9 cellular contexts compared by ENCODE assay signal in genomic region chr22:30206964-30207363, GRCh38. TPM values are rescaled to one million over a fixed set of nuclear protein-coding genes. Genes with fewer than 3 reads are reported as not detected.
DNase-seq lines count a peak whose midpoint lies in the region; ATAC-seq and TF ChIP-seq lines count a peak whose summit lies in the region.
"Had no signal": no experiment of that assay in that cellular context is flagged by ENCODE, and none has a peak within 500 bp of the region (broad histone marks: within the 10 kb centered on the region; RNA-seq: fewer than 3 reads in every experiment).

No MANE protein-coding gene starts in this region.

- H3K79me2 ChIP-seq in mammary epithelial cell (ENCODE audit: insufficient read depth, low read length), result no peaks in the 10 kb centered on the region

- peak overlapping the region; percentile 92 for H2BK5ac ChIP-seq in mesenchymal stem cell (ENCODE audit: low read depth, low read length, poor library complexity, severe bottlenecking)

- H3K79me1 ChIP-seq in mesenchymal stem cell (replicated peaks; ENCODE audit: low read length, poor library complexity, severe bottlenecking), result no peaks in the 10 kb centered on the region

- no peak overlapping the region for H3K4ac ChIP-seq in mesenchymal stem cell (ENCODE audit: low read depth in 1 of 2, low read length in 2 of 2)

- H2AFZ ChIP-seq in mammary epithelial cell (ENCODE audit: low read depth, low read length) (no peak overlapping the region), mesenchymal stem cell (ENCODE audit: low read depth, low read length) (no peak overlapping the region)

- H3K36me3 ChIP-seq in heart right ventricle, result no peaks in the 10 kb centered on the region
- no peaks in the 10 kb centered on the region for H3K36me3 ChIP-seq in mammary epithelial cell (ENCODE audit: insufficient read depth, low read length)
- H3K36me3 ChIP-seq in mesenchymal stem cell (ENCODE audit: control insufficient read depth in 1 of 2, insufficient read depth in 2 of 2, low read depth in 1 of 2, low read length in 2 of 2), result no peaks in the 10 kb centered on the region

- in situ Hi-C loops in mammary epithelial cell (cut with MboI; ENCODE audit: low sequenced_read_pairs in 2 of 2), result no loop called here

- no peaks in the 10 kb centered on the region for H4K20me1 ChIP-seq in mammary epithelial cell (ENCODE audit: insufficient read depth, low read length)

- H2BK15ac ChIP-seq in mesenchymal stem cell (ENCODE audit: low read depth, poor library complexity, severe bottlenecking), result peak overlapping the region; percentile 52

- ATAC-seq in heart right ventricle (no peak), Right ventricle myocardium inferior (no peak), left colon (no peak)
- ATAC-seq: CD8-positive, alpha-beta T cell had no signal

- TF ChIP-seq CTCF in heart right ventricle (IDR thresholded peaks at IDR 0.05) (no peak), mammary epithelial cell (conservative IDR thresholded peaks at IDR 0.05 in 1 of 2, IDR thresholded peaks at IDR 0.05 in 1 of 2; ENCODE audit: extremely low read depth in 1 of 2, insufficient read depth in 1 of 2, low read depth in 1 of 2, low read length in 2 of 2) (no peak)

- peaks cover 0 to 77% (median 53%) of the 10 kb centered on the region in 7 donors for H3K27me3 ChIP-seq in heart right ventricle
- H3K27me3 ChIP-seq in mammary epithelial cell (ENCODE audit: insufficient read depth, low read length), result no peaks in the 10 kb centered on the region
- H3K27me3 ChIP-seq in mesenchymal stem cell (ENCODE audit: control insufficient read depth in 1 of 2, insufficient read depth in 1 of 2, low read length in 2 of 2), result no peaks in the 10 kb centered on the region

- H4K8ac ChIP-seq in mesenchymal stem cell (ENCODE audit: low read length), result no peak overlapping the region

- H3K9ac ChIP-seq in mammary epithelial cell (ENCODE audit: insufficient read depth, low read length) (peak overlapping the region; percentile 68), mesenchymal stem cell (ENCODE audit: low read length) (peak overlapping the region; percentile 85)

- H3K23ac ChIP-seq in mesenchymal stem cell (ENCODE audit: low read length in 2 of 2), result no peak overlapping the region

- H2BK12ac ChIP-seq in mesenchymal stem cell (ENCODE audit: low read length in 2 of 2), result no peak overlapping the region

- DNase-seq in heart right ventricle (no peak), Right ventricle myocardium inferior (ENCODE audit: missing footprints) (no peak), mammary epithelial cell (peak; percentile 99), mesenchymal stem cell (peak; percentile 96), cortex of kidney (lab: John Stamatoyannopoulos, UW) (no peak), NCI-H510A (lab: John Stamatoyannopoulos, UW) (no peak), left colon (no peak)
- no peak for DNase-seq in central memory CD4-positive, alpha-beta T cell
- DNase-seq: CD8-positive, alpha-beta T cell had no signal

- no peak overlapping the region for H3K14ac ChIP-seq in mesenchymal stem cell (ENCODE audit: low read length in 2 of 2)

- H3K4me2 ChIP-seq in mammary epithelial cell (ENCODE audit: insufficient read depth, low read depth, low read length), result peak overlapping the region; percentile 22
- H3K4me2 ChIP-seq in mesenchymal stem cell (ENCODE audit: low read length, poor library complexity, severe bottlenecking), result no peak overlapping the region

- H3K4me3 ChIP-seq in heart right ventricle, result no peak overlapping the region
- H3K4me3 ChIP-seq in mammary epithelial cell (replicated peaks in 1 of 3; ENCODE audit: insufficient read depth in 1 of 3, low read depth in 2 of 3, low read length in 3 of 3), result no peak overlapping the region
- H3K4me3 ChIP-seq in mesenchymal stem cell (ENCODE audit: insufficient read depth in 1 of 2, low read depth in 1 of 2, low read length in 2 of 2), result no peak overlapping the region

- dilution Hi-C loops in mammary epithelial cell (cut with HindIII; ENCODE audit: low sequenced_read_pairs), result loop anchor here (5.0 kb wide), 1 partner anchor 35 kb away; no protein-coding TSS in a partner anchor

- CTCF ChIA-PET in mammary epithelial cell (lab: Charles Lee; ENCODE audit: low non-redundant PET), result interaction anchor here (0.7 kb wide), 2 partner anchors 99 to 180 kb away, joined by 3 to 4 read pairs; no protein-coding TSS in a partner anchor

- H3K27ac ChIP-seq in heart right ventricle, result peak overlapping the region in 6 of 10 donors; percentile 71 to 92 (median 80)
- H3K27ac ChIP-seq in mammary epithelial cell (ENCODE audit: insufficient read depth, low read depth, low read length), result peak overlapping the region; percentile 97
- peak overlapping the region; percentile 99 for H3K27ac ChIP-seq in mesenchymal stem cell (ENCODE audit: low read length, poor library complexity, severe bottlenecking)

- BruUV-seq in mammary epithelial cell (replicated peaks; lab: Mats Ljungman, UMichigan), result no TSS peak

- WGBS in heart right ventricle, 2 donors, result 51 to 60% methylated on average over 14 of the region's 14 CpGs
- WGBS in mammary epithelial cell (ENCODE audit: low coverage, missing lambda C conversion rate), result under 1% methylated on average over 14 of the region's 14 CpGs
- WGBS in mesenchymal stem cell, result 3% methylated on average over 11 of the region's 14 CpGs

- intact Hi-C loops in heart right ventricle (cut with DNase I), result loop anchor here in 4 of 10 donors (5.0 kb wide), 2 partner anchors 40 to 45 kb away; partner anchors contain the start of gene LIF (in 3 of the 4)
- intact Hi-C loops in Right ventricle myocardium inferior (cut with DNase I), result loop anchor here (5.0 kb wide), 1 partner anchor 45 kb away; no protein-coding TSS in a partner anchor
- intact Hi-C loops in mammary epithelial cell (cut with micrococcal nuclease), result loop anchor here (1.0 to 2.0 kb wide), 3 partner anchors 21 to 584 kb away; no protein-coding TSS in a partner anchor
- intact Hi-C loops in left colon (cut with DNase I, micrococcal nuclease), result no loop called here

- no peak overlapping the region for H2AK5ac ChIP-seq in mesenchymal stem cell (ENCODE audit: low read length, severe bottlenecking)

- H3K9me3 ChIP-seq in heart right ventricle, result no peaks in the 10 kb centered on the region
- peaks cover 7% of the 10 kb centered on the region for H3K9me3 ChIP-seq in mammary epithelial cell (replicated peaks; ENCODE audit: insufficient read depth, low read length)
- peaks cover 2% of the 10 kb centered on the region for H3K9me3 ChIP-seq in mesenchymal stem cell (ENCODE audit: control insufficient read depth, low read length)

- H3K4me1 ChIP-seq in heart right ventricle (peaks cover 2 to 56% (median 37%) of the 10 kb centered on the region in 9 donors), mammary epithelial cell (ENCODE audit: insufficient read depth, low read length) (peaks cover 71% of the 10 kb centered on the region), mesenchymal stem cell (ENCODE audit: control insufficient read depth, insufficient read depth, low read depth, low read length) (peaks cover 46% of the 10 kb centered on the region)

- peak overlapping the region in 1 of 2 experiments; percentile 1 for H3K18ac ChIP-seq in mesenchymal stem cell (ENCODE audit: low read depth in 1 of 2, low read length in 2 of 2)

- no peak overlapping the region for H2BK120ac ChIP-seq in mesenchymal stem cell (ENCODE audit: low read depth, low read length)

- no peak overlapping the region for H4K91ac ChIP-seq in mesenchymal stem cell (ENCODE audit: low read length)

RNA-seq across cellular contexts. Expression of gene LIF, which starts 39.6 kb away (rescaled TPM):
- total RNA-seq in heart right ventricle, result 1 to 10 TPM in 3 of 10 donors, under 1 TPM in 7; 0.17 to 8.8 (median 0.55) TPM
- under 1 TPM; 0.45 to 0.51 TPM for polyA plus RNA-seq in heart right ventricle
- 0.27 TPM for total RNA-seq in Right ventricle myocardium inferior
- total RNA-seq in mammary epithelial cell, result 10 to 100 TPM; 31.2 to 35.8 TPM
- polyA plus RNA-seq in mammary epithelial cell, result 7.8 TPM
- polyA minus RNA-seq in mammary epithelial cell, result 12.0 TPM
- polyA plus RNA-seq in mesenchymal stem cell (2013, experiment 1 of 2), result 10.2 TPM
- 9.7 TPM for polyA plus RNA-seq in mesenchymal stem cell (2013, experiment 2 of 2)
- 10 to 100 TPM in 1 of 2 donors, 1 to 10 TPM in 1; 8.2 to 11.7 TPM for total RNA-seq in left colon

RNA-seq across cellular contexts. Expression of gene OSM, which starts 59.7 kb away (rescaled TPM):
- total RNA-seq in heart right ventricle (1 to 10 TPM in 1 of 10 donors, under 1 TPM in 7, not detected in 2; 0.20 to 2.8 (median 0.44) TPM), Right ventricle myocardium inferior (0.19 TPM), mammary epithelial cell (not detected), left colon (under 1 TPM in 1 of 2 donors, not detected in 1; 0.20 TPM)
- polyA plus RNA-seq in heart right ventricle (under 1 TPM in 1 of 2 donors, not detected in 1; 0.22 TPM), mammary epithelial cell (not detected)
- polyA minus RNA-seq in mammary epithelial cell, result not detected
- polyA plus RNA-seq in mesenchymal stem cell (2013, experiment 1 of 2), result not detected
- polyA plus RNA-seq in mesenchymal stem cell (2013, experiment 2 of 2), result not detected

Comparison
In these comparisons a context has a peak if more than half of its experiments do, and no peak if none do; other contexts are left out.
1. DNase-seq: peak in mammary epithelial cell (single experiment) and mesenchymal stem cell (single experiment); none in heart right ventricle (0 of 2), Right ventricle myocardium inferior (single experiment), cortex of kidney (single experiment), NCI-H510A (single experiment), central memory CD4-positive, alpha-beta T cell (single experiment) and left colon (0 of 2).
2. intact Hi-C loops: an anchor here in Right ventricle myocardium inferior (5.0 kb wide) and mammary epithelial cell (1.0 to 2.0 kb wide); none called in left colon.
3. Peak in every context shown above with its lines, with median percentiles within 50 percentile points of each other: H3K27ac ChIP-seq.